ENCODE assay signal across 1 cellular context in genomic region chr2:46747297-46747818, GRCh38.
TF ChIP-seq lines count a peak whose summit lies in the region.

No MANE protein-coding gene starts in this region.

TF ChIP-seq in HepG2, 621 proteins besides CTCF, POLR2A, EP300 and RAD21 (continued from another document):
- TF ChIP-seq ZNF770 (CRISPR knock-in tag; IDR thresholded peaks at IDR 0.05): peak; percentile 98
- TF ChIP-seq RERE (CRISPR knock-in tag; IDR thresholded peaks at IDR 0.05; ENCODE audit: low read depth): 0 out of 2 replicates have a peak, but pooled peaks have one; percentile 51
- peak; percentile 91 for TF ChIP-seq MED1 (CRISPR knock-in tag; IDR thresholded peaks at IDR 0.05)
